Comparison of ENCODE assay signal across 37 cellular contexts in the genomic region with DNA sequence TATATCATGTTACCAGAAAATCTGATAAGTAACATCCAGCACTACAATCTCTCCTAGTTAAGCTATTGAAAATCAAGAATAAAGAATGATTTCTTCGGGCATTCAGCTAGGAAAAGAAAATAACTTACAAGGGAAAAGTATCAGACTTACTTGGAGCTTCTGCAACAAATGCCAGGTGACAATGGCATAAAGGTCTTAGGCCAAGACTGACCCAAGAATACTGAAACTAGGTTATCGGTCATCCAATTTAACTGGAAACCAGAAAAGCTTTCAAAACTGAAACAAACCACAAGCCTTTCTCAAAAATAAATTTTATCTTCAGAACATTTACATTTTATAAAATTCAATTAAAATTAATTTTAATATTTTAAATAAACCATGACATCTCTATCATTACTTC.
"Had no signal": no experiment of that assay in that cellular context is flagged by ENCODE, and none has a peak within 500 bp of the region (broad histone marks: within the 10 kb centered on the region; RNA-seq: fewer than 3 reads in every experiment).

No MANE protein-coding gene starts in this region.

- H3K4me1 ChIP-seq: ascending aorta had no signal

- H3K36me3 Mint-ChIP-seq: activated CD4-positive, alpha-beta memory T cell treated with anti-CD3 and anti-CD28 coated beads for 36 hours; activated naive CD8-positive, alpha-beta T cell; activated naive CD8-positive, alpha-beta T cell treated with anti-CD3 and anti-CD28 coated beads, Interleukin-2, amount 10 ng/mL, durations not matched to agents 7 days and 5 days; brain had no signal

- ATAC-seq: activated CD8-positive, alpha-beta T cell treated with anti-CD3 and anti-CD28 coated beads for 36 hours; activated naive CD8-positive, alpha-beta T cell treated with anti-CD3 and anti-CD28 coated beads, Interleukin-2, amount 50 U/mL, for 24 hours; activated T-cell treated with anti-CD3 and anti-CD28 coated beads, Interleukin-2, amount 50 U/mL, for 4 hours; activated T-cell treated with anti-CD3 and anti-CD28 coated beads, Interleukin-2, amount 50 U/mL, for 72 hours; activated T-helper 17 cell treated with anti-CD3 and anti-CD28 coated beads, Interleukin-2, amount 50 U/mL, for 72 hours had no signal

- FAIRE-seq: bronchial epithelial cell, TTC549 had no signal

- H3K27ac ChIP-seq: ascending aorta, cardiac muscle cell, VCaP had no signal

- H3K27ac Mint-ChIP-seq: activated B cell treated with CpG ODN at 0.5 μM for 24 hours; activated CD4-positive, alpha-beta memory T cell treated with anti-CD3 and anti-CD28 coated beads for 36 hours; activated CD4-positive, alpha-beta T cell treated with anti-CD3 and anti-CD28 coated beads, Interleukin-2, amount 10 ng/mL, durations not matched to agents 24 days and 14 days; activated CD8-positive, alpha-beta T cell treated with anti-CD3 and anti-CD28 coated beads for 36 hours; activated naive CD4-positive, alpha-beta T cell treated with anti-CD3 and anti-CD28 coated beads for 36 hours; activated naive CD8-positive, alpha-beta T cell; activated naive CD8-positive, alpha-beta T cell treated with anti-CD3 and anti-CD28 coated beads, Interleukin-2, amount 10 ng/mL, durations not matched to agents 7 days and 5 days; activated naive CD8-positive, alpha-beta T cell treated with anti-CD3 and anti-CD28 coated beads, Interleukin-2, amount 50 U/mL, for 24 hours; activated T-cell treated with anti-CD3 and anti-CD28 coated beads, Interleukin-2, amount 50 U/mL, for 72 hours; activated T-helper 1 cell treated with anti-CD3 and anti-CD28 coated beads, Interleukin-12 subunit alpha, Interleukin-12 subunit beta, Interleukin-2, Interleukin-4 antibody, amounts not matched to agents 30 ng/mL and 10 ng/mL and 1 ng/mL, durations not matched to agents 14 hours and 24 hours and 36 hours; activated T-helper 17 cell treated with anti-CD3 and anti-CD28 coated beads, Interleukin-2, amount 50 U/mL, for 72 hours; brain; T-helper 1 cell treated with Interleukin-12 subunit alpha and Interleukin-12 subunit beta and Interleukin-4 antibody, amounts not matched to agents 30 μg/mL and 1 μg/mL, for 36 hours; T-helper 2 cell treated with Interferon-gamma antibody and Interleukin-4, amounts not matched to agents 5 μg/mL and 100 μg/mL, for 36 hours had no signal

- H3K27me3 ChIP-seq: ascending aorta, cardiac muscle cell had no signal

- H3K36me3 ChIP-seq: ascending aorta, cardiac muscle cell had no signal

- DNase-seq: activated B cell treated with CpG ODN at 0.5 μM for 24 hours; activated CD4-positive, alpha-beta memory T cell treated with anti-CD3 and anti-CD28 coated beads for 36 hours; activated CD4-positive, alpha-beta T cell treated with anti-CD3 and anti-CD28 coated beads for 4 hours; activated CD4-positive, alpha-beta T cell treated with anti-CD3 and anti-CD28 coated beads, Interleukin-2, amount 10 ng/mL, durations not matched to agents 24 days and 14 days; activated CD4-positive, alpha-beta T cell treated with anti-CD3 and anti-CD28 coated beads, Interleukin-2, amount 50 U/mL, for 1 hour; activated CD4-positive, alpha-beta T cell treated with anti-CD3 and anti-CD28 coated beads, Interleukin-2, amount 50 U/mL, for 4 hours; activated CD4-positive, CD25-positive, alpha-beta regulatory T cell treated with anti-CD3 and anti-CD28 coated beads, Interleukin-2, amount 50 U/mL, for 72 hours; activated CD8-positive, alpha-beta memory T cell treated with anti-CD3 and anti-CD28 coated beads, Interleukin-2, amount 50 U/mL, for 4 hours; activated CD8-positive, alpha-beta T cell treated with anti-CD3 and anti-CD28 coated beads for 36 hours; activated effector memory CD4-positive, alpha-beta T cell treated with anti-CD3 and anti-CD28 coated beads, Interleukin-2, amount 50 U/mL, for 16 hours; activated gamma-delta T cell treated with Interleukin-2 at 50 U/mL for 16 hours; activated naive CD4-positive, alpha-beta T cell; activated naive CD4-positive, alpha-beta T cell treated with anti-CD3 and anti-CD28 coated beads for 36 hours; activated naive CD4-positive, alpha-beta T cell treated with anti-CD3 and anti-CD28 coated beads, Interleukin-2, amount 50 U/mL, for 16 hours; activated naive CD8-positive, alpha-beta T cell treated with anti-CD3 and anti-CD28 coated beads, Interleukin-2, amount 10 ng/mL, durations not matched to agents 7 days and 5 days; activated naive CD8-positive, alpha-beta T cell treated with anti-CD3 and anti-CD28 coated beads, Interleukin-2, amount 50 U/mL, for 24 hours; activated T-cell treated with anti-CD3 and anti-CD28 coated beads for 4 hours; activated T-cell treated with anti-CD3 and anti-CD28 coated beads, Interleukin-2, amount 50 U/mL, for 1 hour; activated T-cell treated with anti-CD3 and anti-CD28 coated beads, Interleukin-2, amount 50 U/mL, for 4 hours; activated T-cell treated with anti-CD3 and anti-CD28 coated beads, Interleukin-2, amount 50 U/mL, for 72 hours; amygdala; anterior cingulate cortex; caudate nucleus; cerebellar nuclear complex; T-helper 2 cell; T-helper 9 cell had no signal

- H3K4me3 ChIP-seq: ascending aorta, cardiac muscle cell had no signal
